8 cellular contexts compared by ENCODE assay signal in the genomic region with DNA sequence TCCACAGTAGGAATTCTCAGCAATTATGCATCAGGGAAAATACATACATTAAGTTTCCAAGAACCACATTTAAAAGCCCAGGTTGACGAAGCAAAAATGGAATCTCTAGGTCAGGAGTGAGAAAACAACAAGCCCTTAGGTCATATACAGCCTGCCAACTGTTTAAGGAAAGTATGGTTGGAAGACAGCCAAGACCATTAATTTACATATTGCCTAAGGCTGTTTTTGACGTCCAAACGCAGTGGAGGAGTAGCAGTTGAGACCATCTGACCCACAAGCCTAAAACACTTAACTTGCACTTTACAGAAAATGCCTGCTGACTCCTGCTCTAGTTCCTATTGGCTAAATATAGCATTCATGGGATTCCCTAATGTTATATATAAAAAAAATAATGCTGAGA.
DNase-seq lines count a peak whose midpoint lies in the region; ATAC-seq and TF ChIP-seq lines count a peak whose summit lies in the region.

No MANE protein-coding gene starts in this region.

- peak; percentile 72 for ATAC-seq in HG03025 (IDR thresholded peaks at IDR 0.05; ENCODE audit: low FRiP score, unreplicated experiment)
- no peak for ATAC-seq in GM21526 (IDR thresholded peaks at IDR 0.05; ENCODE audit: low FRiP score, unreplicated experiment)
- ATAC-seq in GM21737 (IDR thresholded peaks at IDR 0.05; ENCODE audit: unreplicated experiment) = no peak

- TF ChIP-seq CTCF in fibroblast of the aortic adventitia (IDR thresholded peaks at IDR 0.05; ENCODE audit: insufficient read depth, low read length) = no peak

- H3K4me3 ChIP-seq in fibroblast of the aortic adventitia (ENCODE audit: low read depth, low read length) = no peak overlapping the region

- peak; percentile 76 for DNase-seq in EH (ENCODE audit: low read depth)
- DNase-seq in NCI-H345 treated with DMSO at 0.1 percent for 48 hours (lab: John Stamatoyannopoulos, UW; ENCODE audit: unreplicated experiment) = peak; percentile 91
- peak; percentile 58 for DNase-seq in fibroblast of the aortic adventitia (ENCODE audit: low read depth)
- no peak for DNase-seq in DMS114 treated with DMSO at 0.1 percent for 48 hours (lab: John Stamatoyannopoulos, UW; ENCODE audit: unreplicated experiment)
- no peak for DNase-seq in GM03348 (ENCODE audit: low spot score)

Comparison
In these comparisons a context has a peak if more than half of its experiments do, and no peak if none do; other contexts are left out.
1. DNase-seq: peak in EH (single experiment), NCI-H345 treated with DMSO at 0.1 percent for 48 hours (single experiment) and fibroblast of the aortic adventitia (single experiment); none in DMS114 treated with DMSO at 0.1 percent for 48 hours (single experiment) and GM03348 (single experiment).